In the genomic region with DNA sequence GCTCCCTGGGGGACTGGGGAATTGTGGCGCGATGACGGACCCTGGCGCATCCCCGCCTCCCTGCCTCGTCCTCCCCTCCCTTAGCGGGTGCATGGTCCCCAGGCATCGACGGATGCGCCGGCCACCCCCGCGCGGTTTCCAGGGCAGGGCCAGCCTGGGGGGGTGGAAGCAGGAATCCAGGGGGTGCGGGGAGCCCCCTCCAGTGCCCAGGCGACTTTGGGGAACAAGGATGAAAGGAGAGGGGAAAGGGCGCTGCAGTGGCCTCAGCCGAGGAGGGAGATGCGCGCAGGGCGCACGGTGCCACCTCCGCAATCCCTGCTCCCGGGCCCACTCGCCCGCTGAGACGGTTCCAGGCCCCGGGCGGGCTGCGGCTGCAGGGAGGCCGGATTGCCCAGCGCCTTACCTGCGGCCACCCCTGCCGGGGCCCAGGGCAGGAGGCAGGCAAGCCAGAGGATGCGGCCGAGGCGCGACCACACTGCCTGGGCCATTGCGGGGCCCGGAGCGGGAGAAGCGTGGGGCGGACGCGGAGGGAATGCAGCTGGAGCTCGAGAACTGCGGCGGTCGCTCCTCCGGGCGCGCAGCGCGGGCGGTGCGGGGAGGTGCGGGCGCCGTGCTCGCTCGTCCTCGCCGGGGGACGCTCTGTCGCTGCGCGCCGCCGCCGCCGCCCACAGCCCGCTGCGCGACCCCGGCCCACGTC, we compare ENCODE assay signal across 8 cellular contexts. TPM values are rescaled to one million over a fixed set of nuclear protein-coding genes. Genes with fewer than 3 reads are reported as not detected.
DNase-seq lines count a peak whose midpoint lies in the region; ATAC-seq and TF ChIP-seq lines count a peak whose summit lies in the region.

A gene with protein sequence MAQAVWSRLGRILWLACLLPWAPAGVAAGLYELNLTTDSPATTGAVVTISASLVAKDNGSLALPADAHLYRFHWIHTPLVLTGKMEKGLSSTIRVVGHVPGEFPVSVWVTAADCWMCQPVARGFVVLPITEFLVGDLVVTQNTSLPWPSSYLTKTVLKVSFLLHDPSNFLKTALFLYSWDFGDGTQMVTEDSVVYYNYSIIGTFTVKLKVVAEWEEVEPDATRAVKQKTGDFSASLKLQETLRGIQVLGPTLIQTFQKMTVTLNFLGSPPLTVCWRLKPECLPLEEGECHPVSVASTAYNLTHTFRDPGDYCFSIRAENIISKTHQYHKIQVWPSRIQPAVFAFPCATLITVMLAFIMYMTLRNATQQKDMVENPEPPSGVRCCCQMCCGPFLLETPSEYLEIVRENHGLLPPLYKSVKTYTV (minus strand): TSS at position 641 of the 697 bp plus-strand sequence. CDS start 153 bp downstream, at position 488.

- H3K27ac Mint-ChIP-seq in HFFc6: no peak within 1 kb of the TSS
- H3K27ac Mint-ChIP-seq in brain: peak within 1 kb of the TSS in 4 of 5 experiments; percentile 62 to 98 (median 88)
- peak within 1 kb of the TSS; percentile 66 for H3K27ac Mint-ChIP-seq in mesothelial cell of epicardium

- peaks cover 21% of the 10 kb centered on the region for H3K4me1 ChIP-seq in BE2C

- H3K36me3 ChIP-seq in BE2C: no peaks in the 10 kb centered on the region

- H3K9me3 Mint-ChIP-seq in HFFc6: no peaks in the 10 kb centered on the region
- H3K9me3 Mint-ChIP-seq in brain: no peaks in the 10 kb centered on the region
- H3K9me3 Mint-ChIP-seq in mesothelial cell of epicardium: no peaks in the 10 kb centered on the region

- no peak for TF ChIP-seq CTCF in BE2C (IDR thresholded peaks at IDR 0.05; ENCODE audit: low read depth, low read length)
- no peak for TF ChIP-seq CTCF in HFFc6 (IDR thresholded peaks at IDR 0.05)
- TF ChIP-seq CTCF in brain (conservative IDR thresholded peaks at IDR 0.05): no peak
- TF ChIP-seq CTCF in mesothelial cell of epicardium (IDR thresholded peaks at IDR 0.05; ENCODE audit: unreplicated experiment): no peak

- peaks cover 15% of the 10 kb centered on the region for H3K4me1 Mint-ChIP-seq in HFFc6 (ENCODE audit: low read depth)
- H3K4me1 Mint-ChIP-seq in brain: peaks cover 30% of the 10 kb centered on the region
- peaks cover 22% of the 10 kb centered on the region for H3K4me1 Mint-ChIP-seq in mesothelial cell of epicardium

- H3K9me3 ChIP-seq in BE2C: no peaks in the 10 kb centered on the region

- DNase-seq in BE2C (no peak), HFFc6 (no peak), mesothelial cell of epicardium (ENCODE audit: low spot score in 2 of 2, unreplicated experiment in 2 of 2) (peak in 1 of 2 experiments; percentile 65), SKM-1 treated with dmso at 0.1 percent for 144 hours (lab: John Stamatoyannopoulos, UW; ENCODE audit: unreplicated experiment) (no peak), SW 1271 (lab: John Stamatoyannopoulos, UW) (no peak), middle frontal gyrus (ENCODE audit: extremely low spot score, low spot score) (no peak)

- no peaks in the 10 kb centered on the region for H3K36me3 Mint-ChIP-seq in HFFc6 (ENCODE audit: low read depth)
- no peaks in the 10 kb centered on the region for H3K36me3 Mint-ChIP-seq in brain
- no peaks in the 10 kb centered on the region for H3K36me3 Mint-ChIP-seq in mesothelial cell of epicardium

- H3K27me3 ChIP-seq in BE2C: no peaks in the 10 kb centered on the region

- H3K4me3 Mint-ChIP-seq in HFFc6 (peak within 1 kb of the TSS; percentile 84), brain (peak within 1 kb of the TSS; percentile 83 to 91 (median 85)), mesothelial cell of epicardium (peak within 1 kb of the TSS; percentile 84)

- H3K27me3 Mint-ChIP-seq in HFFc6 (ENCODE audit: insufficient read depth) (peaks cover 7% of the 10 kb centered on the region), brain (peaks cover 57% of the 10 kb centered on the region), mesothelial cell of epicardium (ENCODE audit: low read depth) (peaks cover 14% of the 10 kb centered on the region)

- no peak for ATAC-seq in HG02588 (IDR thresholded peaks at IDR 0.05; ENCODE audit: unreplicated experiment)

- H3K4me3 ChIP-seq in BE2C (ENCODE audit: low read depth, low read length): peak within 1 kb of the TSS; percentile 62

RNA-seq across cellular contexts. Expression of the gene that starts here (rescaled TPM):
- 55.8 TPM for polyA plus RNA-seq in BE2C (2012; ENCODE audit: insufficient read depth, insufficient read length, low read depth)
- 10 to 100 TPM in 5 of 6 experiments, 1 to 10 TPM in 1; 5.6 to 13.1 (median 11.8) TPM for total RNA-seq in HFFc6 (2021; fragmentation: NEBNext Ultra II Directional; extraction: Animal tissue kit (Norgen Biotek cat#: 25700))
- polyA plus RNA-seq in brain (ENCODE audit: insufficient read depth, low read depth, low replicate concordance): 62.5 TPM
- total RNA-seq in mesothelial cell of epicardium: 11.5 to 15.1 TPM (median 12.5 TPM) in 3 replicates
